20 cellular contexts compared by ENCODE assay signal in the genomic region with DNA sequence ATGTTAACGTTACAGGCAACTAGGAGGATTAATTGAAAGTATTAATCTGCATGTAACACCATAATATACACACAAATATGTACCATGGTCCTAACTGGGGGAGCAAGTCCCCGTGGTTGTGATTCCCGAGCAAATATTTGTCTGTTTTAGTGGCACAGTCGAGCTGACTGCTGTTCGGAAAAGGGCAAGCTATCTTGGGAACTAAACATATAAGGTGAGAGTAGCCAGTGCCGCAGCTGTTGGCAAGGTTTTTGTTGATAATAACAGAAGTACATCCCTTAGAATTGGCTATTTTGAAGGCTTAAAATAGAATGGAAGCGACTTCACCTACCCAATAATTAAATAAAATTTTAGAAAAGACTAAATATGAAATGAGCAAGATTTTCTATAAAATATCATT. TPM values are rescaled to one million over a fixed set of nuclear protein-coding genes. Genes with fewer than 3 reads are reported as not detected.
A peak's percentile ranks its signal among the peaks of the same experiment; 100 is the strongest.
DNase-seq lines count a peak whose midpoint lies in the region; ATAC-seq and TF ChIP-seq lines count a peak whose summit lies in the region.
"Had no signal": no experiment of that assay in that cellular context is flagged by ENCODE, and none has a peak within 500 bp of the region (broad histone marks: within the 10 kb centered on the region; RNA-seq: fewer than 3 reads in every experiment).

No MANE protein-coding gene starts in this region.

- no peaks in the 10 kb centered on the region for H3K79me1 ChIP-seq in mesenchymal stem cell (replicated peaks; ENCODE audit: low read length, poor library complexity, severe bottlenecking)

- H2BK12ac ChIP-seq in mesenchymal stem cell (ENCODE audit: low read length in 2 of 2), result no peak overlapping the region

- H3K9me3 ChIP-seq in breast epithelium (no peaks in the 10 kb centered on the region), fibroblast of lung (ENCODE audit: control insufficient read depth, insufficient read depth, low read depth, low read length) (no peaks in the 10 kb centered on the region), mesenchymal stem cell (ENCODE audit: control insufficient read depth, low read length) (no peaks in the 10 kb centered on the region), sigmoid colon (no peaks in the 10 kb centered on the region), psoas muscle (no peaks in the 10 kb centered on the region)
- H3K9me3 ChIP-seq: BE2C, Caco-2 had no signal

- H2AK5ac ChIP-seq in mesenchymal stem cell (ENCODE audit: low read length, severe bottlenecking), result peak overlapping the region; percentile 74

- peak in 1 of 4 donors; percentile 11 for TF ChIP-seq EP300 in sigmoid colon (IDR thresholded peaks at IDR 0.05)

- H3K4me1 ChIP-seq in breast epithelium, result no peaks in the 10 kb centered on the region
- peaks cover 9% of the 10 kb centered on the region for H3K4me1 ChIP-seq in fibroblast of lung (ENCODE audit: control insufficient read depth, extremely low read depth, insufficient read depth, low read length)
- no peaks in the 10 kb centered on the region for H3K4me1 ChIP-seq in mesenchymal stem cell (ENCODE audit: control insufficient read depth, insufficient read depth, low read depth, low read length)
- H3K4me1 ChIP-seq in sigmoid colon, result peaks cover 0 to 55% (median 34%) of the 10 kb centered on the region in 4 donors
- peaks cover 6% of the 10 kb centered on the region for H3K4me1 ChIP-seq in psoas muscle
- H3K4me1 ChIP-seq: BE2C had no signal

- H3K36me3 ChIP-seq in breast epithelium, result no peaks in the 10 kb centered on the region
- no peaks in the 10 kb centered on the region for H3K36me3 ChIP-seq in fibroblast of lung (ENCODE audit: control insufficient read depth, insufficient read depth, low read length)
- H3K36me3 ChIP-seq in mesenchymal stem cell (ENCODE audit: control insufficient read depth in 1 of 2, insufficient read depth in 2 of 2, low read depth in 1 of 2, low read length in 2 of 2), result peaks cover 0 to 10% of the 10 kb centered on the region in 2 experiments
- H3K36me3 ChIP-seq in sigmoid colon, result no peaks in the 10 kb centered on the region
- peaks cover 0 to 12% of the 10 kb centered on the region in 2 donors for H3K36me3 ChIP-seq in psoas muscle (ENCODE audit: insufficient read depth in 1 of 2, low read depth in 1 of 2)

- H2BK5ac ChIP-seq in mesenchymal stem cell (ENCODE audit: low read depth, low read length, poor library complexity, severe bottlenecking), result no peak overlapping the region

- H3K36me3 Mint-ChIP-seq in MCF 10A (ENCODE audit: insufficient read depth, unreplicated experiment), result peaks cover 16% of the 10 kb centered on the region

- H3K9me3 Mint-ChIP-seq in MCF 10A (ENCODE audit: unreplicated experiment), result no peaks in the 10 kb centered on the region
- H3K9me3 Mint-ChIP-seq: CD4-positive, CD25-positive, alpha-beta regulatory T cell had no signal

- no peaks in the 10 kb centered on the region for H4K20me1 ChIP-seq in fibroblast of lung (ENCODE audit: control insufficient read depth, extremely low read depth, insufficient read depth, low read length)

- H3K18ac ChIP-seq in mesenchymal stem cell (ENCODE audit: low read depth in 1 of 2, low read length in 2 of 2), result no peak overlapping the region

- TF ChIP-seq CTCF in MCF 10A (IDR thresholded peaks at IDR 0.05; ENCODE audit: unreplicated experiment), result no peak
- no peak for TF ChIP-seq CTCF in breast epithelium (IDR thresholded peaks at IDR 0.05)
- TF ChIP-seq CTCF in fibroblast of lung (conservative IDR thresholded peaks at IDR 0.05 in 1 of 2, IDR thresholded peaks at IDR 0.05 in 1 of 2; ENCODE audit: low read depth in 1 of 2, low read length in 2 of 2), result no peak
- TF ChIP-seq CTCF in sigmoid colon (IDR thresholded peaks at IDR 0.05), result no peak
- no peak for TF ChIP-seq CTCF in psoas muscle (IDR thresholded peaks at IDR 0.05)

- H3K27ac ChIP-seq in breast epithelium (no peak overlapping the region), fibroblast of lung (ENCODE audit: insufficient read depth, low read length) (peak overlapping the region; percentile 14), mesenchymal stem cell (ENCODE audit: low read length, poor library complexity, severe bottlenecking) (no peak overlapping the region), sigmoid colon (peak overlapping the region; percentile 67 to 78 (median 74)), psoas muscle (no peak overlapping the region)

- peak overlapping the region; percentile 16 for H3K27ac Mint-ChIP-seq in MCF 10A (ENCODE audit: low read depth, unreplicated experiment)
- H3K27ac Mint-ChIP-seq: CD4-positive, CD25-positive, alpha-beta regulatory T cell had no signal

- no peak for DNase-seq in MCF 10A (ENCODE audit: unreplicated experiment)
- no peak for DNase-seq in breast epithelium (ENCODE audit: low spot score in 2 of 2)
- no peak for DNase-seq in fibroblast of lung (ENCODE audit: low read depth in 2 of 2)
- DNase-seq in mesenchymal stem cell, result no peak
- DNase-seq in sigmoid colon, result peak; percentile 66
- no peak for DNase-seq in psoas muscle
- DNase-seq in stimulated activated CD4-positive, alpha-beta T cell treated with anti-CD3 and anti-CD28 coated beads, Interleukin-2, amount 100 ng/mL, for 24 hours, result no peak
- DNase-seq: BE2C; Caco-2; CD4-positive, CD25-positive, alpha-beta regulatory T cell; DMS153; NCI-H187; NCI-H2107; NCI-H510A; NCI-H774; OCI-M1; RPMI8226 had no signal

- no peak overlapping the region for H3K4me3 Mint-ChIP-seq in MCF 10A (ENCODE audit: unreplicated experiment)
- H3K4me3 Mint-ChIP-seq: CD4-positive, CD25-positive, alpha-beta regulatory T cell had no signal

- no TSS peak for BruUV-seq in MCF 10A (replicated peaks; lab: Mats Ljungman, UMichigan)

- H3K9ac ChIP-seq in fibroblast of lung (ENCODE audit: insufficient read depth, low read length), result no peak overlapping the region
- peak overlapping the region; percentile 59 for H3K9ac ChIP-seq in mesenchymal stem cell (ENCODE audit: low read length)

- H3K27me3 ChIP-seq in breast epithelium, result no peaks in the 10 kb centered on the region
- H3K27me3 ChIP-seq in fibroblast of lung (ENCODE audit: control insufficient read depth, insufficient read depth, low read length), result no peaks in the 10 kb centered on the region
- no peaks in the 10 kb centered on the region for H3K27me3 ChIP-seq in mesenchymal stem cell (ENCODE audit: control insufficient read depth in 1 of 2, insufficient read depth in 1 of 2, low read length in 2 of 2)
- H3K27me3 ChIP-seq in sigmoid colon, result no peaks in the 10 kb centered on the region
- no peaks in the 10 kb centered on the region for H3K27me3 ChIP-seq in psoas muscle (ENCODE audit: insufficient read depth in 3 of 3, low read length in 2 of 3)
- H3K27me3 ChIP-seq: BE2C had no signal

- H4K8ac ChIP-seq in mesenchymal stem cell (ENCODE audit: low read length), result no peak overlapping the region

- H3K4me2 ChIP-seq in fibroblast of lung (ENCODE audit: extremely low read depth, insufficient read depth, low read length) (peak overlapping the region; percentile 59), mesenchymal stem cell (ENCODE audit: low read length, poor library complexity, severe bottlenecking) (no peak overlapping the region)

- H2AFZ ChIP-seq in fibroblast of lung (ENCODE audit: low read length) (peak overlapping the region; percentile 35), mesenchymal stem cell (ENCODE audit: low read depth, low read length) (no peak overlapping the region)

- H3K79me2 ChIP-seq in fibroblast of lung (ENCODE audit: control insufficient read depth, insufficient read depth, low read length), result no peaks in the 10 kb centered on the region

- POLR2A ChIA-PET in MCF 10A (lab: Yijun Ruan, JAX), result interaction anchor here (0.8 to 9.9 kb wide), 4 partner anchors 11 to 204 kb away, joined by 3 to 204 read pairs (median 4); partner anchors contain the start of gene RGS2

- H3K23ac ChIP-seq in mesenchymal stem cell (ENCODE audit: low read length in 2 of 2), result no peak overlapping the region

- intact Hi-C loops in MCF 10A (cut with micrococcal nuclease), result no loop called here
- intact Hi-C loops in breast epithelium (cut with DNase I; ENCODE audit: low total_unique reads), result no loop called here
- intact Hi-C loops in sigmoid colon (cut with DNase I), result loop anchor here (10.0 kb wide), 1 partner anchor 429 kb away; no protein-coding TSS in a partner anchor
- intact Hi-C loops in psoas muscle (cut with DNase I), result loop anchor here (5.0 to 10.0 kb wide), 2 partner anchors 206 to 209 kb away; partner anchors contain the start of gene RGS2 (in 2 of the 2)

- H3K4ac ChIP-seq in mesenchymal stem cell (ENCODE audit: low read depth in 1 of 2, low read length in 2 of 2), result no peak overlapping the region

- no peak overlapping the region for H3K14ac ChIP-seq in mesenchymal stem cell (ENCODE audit: low read length in 2 of 2)

- H3K4me3 ChIP-seq in breast epithelium, result no peak overlapping the region
- no peak overlapping the region for H3K4me3 ChIP-seq in fibroblast of lung (replicated peaks in 1 of 4; ENCODE audit: control extremely low read depth in 1 of 4, insufficient read depth in 1 of 4, low read depth in 3 of 4, low read length in 4 of 4)
- H3K4me3 ChIP-seq in mesenchymal stem cell (ENCODE audit: insufficient read depth in 1 of 2, low read depth in 1 of 2, low read length in 2 of 2), result no peak overlapping the region
- H3K4me3 ChIP-seq in sigmoid colon, result peak overlapping the region in 1 of 4 donors; percentile 5
- H3K4me3 ChIP-seq in psoas muscle, result no peak overlapping the region
- H3K4me3 ChIP-seq: GM12878, K562 had no signal

- TF ChIP-seq POLR2A in breast epithelium (IDR thresholded peaks at IDR 0.05) (no peak), sigmoid colon (IDR thresholded peaks at IDR 0.05) (no peak)

- H2BK15ac ChIP-seq in mesenchymal stem cell (ENCODE audit: low read depth, poor library complexity, severe bottlenecking), result no peak overlapping the region

- no peaks in the 10 kb centered on the region for H3K27me3 Mint-ChIP-seq in MCF 10A (ENCODE audit: insufficient read depth, unreplicated experiment)
- H3K27me3 Mint-ChIP-seq: CD4-positive, CD25-positive, alpha-beta regulatory T cell had no signal

- H3K4me1 Mint-ChIP-seq in MCF 10A (ENCODE audit: insufficient read depth, unreplicated experiment), result no peaks in the 10 kb centered on the region

- 92% methylated on average over 4 of the region's 7 CpGs for WGBS in mesenchymal stem cell
- 63 to 78% methylated on average over 7 of the region's 7 CpGs for WGBS in sigmoid colon, 2 donors
- WGBS in psoas muscle, 3 donors, result 28 to 53% (median 40%) methylated on average over 7 of the region's 7 CpGs

- ATAC-seq in psoas muscle (no peak), HG02678 (IDR thresholded peaks at IDR 0.05; ENCODE audit: unreplicated experiment) (no peak)
- ATAC-seq: GM12878 had no signal

- no peak overlapping the region for H4K91ac ChIP-seq in mesenchymal stem cell (ENCODE audit: low read length)

- CTCF ChIA-PET in MCF 10A (lab: Yijun Ruan, JAX), result interaction anchor here (0.5 to 4.7 kb wide), 12 partner anchors 8 to 539 kb away, joined by 3 to 40 read pairs (median 4); no protein-coding TSS in a partner anchor

- no peak overlapping the region for H2BK120ac ChIP-seq in mesenchymal stem cell (ENCODE audit: low read depth, low read length)

RNA-seq across cellular contexts. Expression of gene UCHL5, which starts 45.5 kb away (rescaled TPM):
- total RNA-seq in MCF 10A (2022) (79.2 and 94.4 TPM in 2 replicates), breast epithelium (10 to 100 TPM; 32.8 to 45.2 (median 38.3) TPM), fibroblast of lung (19.5 and 24.1 TPM in 2 replicates), sigmoid colon (10 to 100 TPM; 24.6 to 47.6 (median 36.8) TPM), psoas muscle (10 to 100 TPM; 28.3 to 43.3 (median 34.1) TPM)
- polyA plus RNA-seq in fibroblast of lung (29.6 and 33.4 TPM in 2 replicates), sigmoid colon (10 to 100 TPM; 19.9 to 22.2 (median 21.0) TPM), psoas muscle (10 to 100 TPM; 18.6 to 44.2 (median 25.1) TPM)
- 24.2 and 31.2 TPM in 2 replicates for polyA plus RNA-seq in fibroblast of lung (2012)
- polyA minus RNA-seq in fibroblast of lung (ENCODE audit: low replicate concordance), result 1.7 and 2.1 TPM in 2 replicates
- polyA plus RNA-seq in mesenchymal stem cell (2013, experiment 1 of 2), result 21.6 TPM
- 22.2 TPM for polyA plus RNA-seq in mesenchymal stem cell (2013, experiment 2 of 2)

RNA-seq across cellular contexts. Expression of gene RO60, which starts 45.7 kb away (rescaled TPM):
- total RNA-seq in MCF 10A (2022), result 128 and 135 TPM in 2 replicates
- total RNA-seq in breast epithelium, result 100 to 1,000 TPM in 1 of 3 donors, 10 to 100 TPM in 2; 91.4 to 116 (median 95.1) TPM
- total RNA-seq in fibroblast of lung, result 164 and 207 TPM in 2 replicates
- 39.5 and 44.0 TPM in 2 replicates for polyA plus RNA-seq in fibroblast of lung
- polyA plus RNA-seq in fibroblast of lung (2012), result 18.0 and 23.1 TPM in 2 replicates
- 22.3 and 28.9 TPM in 2 replicates for polyA minus RNA-seq in fibroblast of lung (ENCODE audit: low replicate concordance)
- 31.3 TPM for polyA plus RNA-seq in mesenchymal stem cell (2013, experiment 1 of 2)
- 28.6 TPM for polyA plus RNA-seq in mesenchymal stem cell (2013, experiment 2 of 2)
- 100 to 1,000 TPM in 3 of 4 donors, 10 to 100 TPM in 1; 94.6 to 128 (median 111) TPM for total RNA-seq in sigmoid colon
- polyA plus RNA-seq in sigmoid colon, result 10 to 100 TPM in 2 of 3 donors, 1 to 10 TPM in 1; 8.7 to 12.6 (median 11.6) TPM
- 10 to 100 TPM; 35.1 to 44.3 (median 39.7) TPM for total RNA-seq in psoas muscle
- 10 to 100 TPM in 1 of 3 donors, 1 to 10 TPM in 2; 6.6 to 29.7 (median 6.8) TPM for polyA plus RNA-seq in psoas muscle

Comparison
In these comparisons a context has a peak if more than half of its experiments do, and no peak if none do; other contexts are left out.
1. H3K27ac ChIP-seq: peak in fibroblast of lung (single experiment) and sigmoid colon (4 of 4); none in breast epithelium (0 of 2), mesenchymal stem cell (single experiment) and psoas muscle (single experiment).
2. intact Hi-C loops: an anchor here in sigmoid colon (10.0 kb wide) and psoas muscle (5.0 to 10.0 kb wide); none called in MCF 10A and breast epithelium.